ENCODE assay signal across 8 cellular contexts in the genomic region with DNA sequence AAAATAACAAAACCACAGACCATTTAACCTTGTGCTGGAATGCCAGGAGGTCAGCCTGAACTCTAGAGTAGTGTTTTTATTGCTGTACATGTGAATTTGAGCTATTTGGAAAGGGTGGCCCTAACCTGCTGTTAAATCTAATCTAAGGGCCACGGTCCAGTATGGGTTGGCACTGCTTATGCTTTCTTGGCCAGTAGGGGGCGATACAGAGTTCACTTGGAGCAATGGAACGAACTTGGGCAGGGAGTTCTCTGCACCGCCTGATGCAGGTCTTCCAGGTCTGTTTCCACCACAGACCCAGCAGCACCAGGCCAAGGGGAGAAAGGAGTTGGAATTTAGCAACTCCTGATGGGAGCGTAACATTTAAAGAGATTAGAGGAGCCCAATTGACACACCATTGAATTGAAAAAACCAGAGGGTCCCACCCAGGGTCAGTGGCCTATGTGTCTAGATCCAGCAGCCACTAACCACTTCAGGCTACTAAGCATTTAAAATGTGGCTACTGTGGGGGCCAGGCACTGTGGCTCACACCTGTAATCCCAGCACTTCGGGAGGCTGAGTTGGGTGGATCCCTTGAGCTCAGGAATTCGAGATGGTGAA.
A peak's percentile ranks its signal among the peaks of the same experiment; 100 is the strongest.
DNase-seq lines count a peak whose midpoint lies in the region; ATAC-seq and TF ChIP-seq lines count a peak whose summit lies in the region.

No MANE protein-coding gene starts in this region.

- peak; percentile 25 for ATAC-seq in WTC11
- ATAC-seq in natural killer cell treated with Interleukin-12 subunit alpha and Interleukin-12 subunit beta and Interleukin-15 and Interleukin-18, amount 100 ng/mL, for 72 hours: peak; percentile 55 to 72
- no peak for ATAC-seq in GM21737 (IDR thresholded peaks at IDR 0.05; ENCODE audit: unreplicated experiment)
- ATAC-seq in HG03135 (IDR thresholded peaks at IDR 0.05; ENCODE audit: unreplicated experiment): no peak

- H3K4me1 ChIP-seq in transverse colon: peaks cover 0 to 11% (median 7%) of the 10 kb centered on the region in 4 donors

- CTCF ChIA-PET in WTC11 (lab: Charles Lee): interaction anchor here (0.5 to 2.5 kb wide), 76 partner anchors 9 to 520 kb away, joined by 3 to 54 read pairs (median 5); a partner anchor contains a TSS

- peaks cover 4% of the 10 kb centered on the region; the same call in 1 of the 2 replicates for H3K9me3 Mint-ChIP-seq in WTC11
- no peaks in the 10 kb centered on the region for H3K9me3 Mint-ChIP-seq in natural killer cell treated with Interleukin-12 subunit alpha and Interleukin-12 subunit beta and Interleukin-15 and Interleukin-18, amount 100 ng/mL, for 72 hours

- TF ChIP-seq EP300 in transverse colon (IDR thresholded peaks at IDR 0.05; ENCODE audit: low read depth): no peak

- TF ChIP-seq CTCF in HL-60 (IDR thresholded peaks at IDR 0.05; ENCODE audit: insufficient read depth, low read length) (peak; percentile 71), WTC11 (IDR thresholded peaks at IDR 0.05) (peak; percentile 93), cardiac fibroblast (IDR thresholded peaks at IDR 0.05; ENCODE audit: low read depth, low read length) (peak; percentile 78), transverse colon (IDR thresholded peaks at IDR 0.05) (peak; percentile 54 to 76 (median 70))

- H3K27me3 Mint-ChIP-seq in WTC11 (ENCODE audit: low read depth): no peaks in the 10 kb centered on the region
- no peaks in the 10 kb centered on the region for H3K27me3 Mint-ChIP-seq in natural killer cell treated with Interleukin-12 subunit alpha and Interleukin-12 subunit beta and Interleukin-15 and Interleukin-18, amount 100 ng/mL, for 72 hours

- H3K9me3 ChIP-seq in transverse colon: no peaks in the 10 kb centered on the region

- in situ Hi-C loops in transverse colon (cut with MboI; ENCODE audit: low pct_ligation_motif_present in 1 of 4, low pct_unique_long_range_greater_than_20kb in 1 of 4, low sequenced_read_pairs in 3 of 4): loop anchor here in 3 of 4 donors (10.0 to 25.0 kb wide), 3 partner anchors 380 to 505 kb away; no protein-coding TSS in a partner anchor

- H3K36me3 ChIP-seq in transverse colon: no peaks in the 10 kb centered on the region

- DNase-seq in GDM1 (lab: John Stamatoyannopoulos, UW) (peak; percentile 36), HL-60 (ENCODE audit: low read depth in 1 of 2, low spot score in 1 of 2) (peak in 1 of 2 experiments; percentile 72), WTC11 (ENCODE audit: low spot score) (peak; percentile 88), cardiac fibroblast (ENCODE audit: low read depth in 2 of 2) (peak in 1 of 2 donors; percentile 47), transverse colon (peak; percentile 51)
- DNase-seq in natural killer cell treated with Interleukin-12 subunit alpha and Interleukin-12 subunit beta and Interleukin-15 and Interleukin-18, amount 100 ng/mL, for 72 hours (ENCODE audit: low spot score): peak; percentile 73

- 80 to 100% methylated on average over 1 to 7 of the region's 7 CpGs for WGBS in transverse colon (ENCODE audit: low coverage in 1 of 2), 2 donors

- POLR2A ChIA-PET in WTC11 (lab: Charles Lee): interaction anchor here (0.5 to 1.4 kb wide), 3 partner anchors 32 to 61 kb away, joined by 3 to 8 read pairs (median 7); no protein-coding TSS in a partner anchor

- intact Hi-C loops in transverse colon (cut with DNase I; ENCODE audit: low total_unique reads): loop anchor here (10.0 kb wide), 2 partner anchors 98 to 218 kb away; a partner anchor contains a TSS

- no peak overlapping the region for H3K27ac ChIP-seq in HL-60 (replicated peaks)
- H3K27ac ChIP-seq in transverse colon: no peak overlapping the region

- TF ChIP-seq POLR2A in transverse colon (IDR thresholded peaks at IDR 0.05): no peak

- H3K4me3 Mint-ChIP-seq in WTC11: no peak overlapping the region
- no peak overlapping the region for H3K4me3 Mint-ChIP-seq in natural killer cell treated with Interleukin-12 subunit alpha and Interleukin-12 subunit beta and Interleukin-15 and Interleukin-18, amount 100 ng/mL, for 72 hours

- H3K27ac Mint-ChIP-seq in WTC11: peak overlapping the region; percentile 88
- peak overlapping the region in 1 of 2 donors; percentile 14 for H3K27ac Mint-ChIP-seq in natural killer cell treated with Interleukin-12 subunit alpha and Interleukin-12 subunit beta and Interleukin-15 and Interleukin-18, amount 100 ng/mL, for 72 hours

- H3K36me3 Mint-ChIP-seq in WTC11: peaks cover 28% of the 10 kb centered on the region
- no peaks in the 10 kb centered on the region for H3K36me3 Mint-ChIP-seq in natural killer cell treated with Interleukin-12 subunit alpha and Interleukin-12 subunit beta and Interleukin-15 and Interleukin-18, amount 100 ng/mL, for 72 hours

- H3K4me3 ChIP-seq in HL-60 (replicated peaks; ENCODE audit: insufficient read depth, low read length) (no peak overlapping the region), cardiac fibroblast (replicated peaks in 1 of 2; ENCODE audit: low read depth in 2 of 2, low read length in 2 of 2) (no peak overlapping the region), transverse colon (no peak overlapping the region)

- no peaks in the 10 kb centered on the region for H3K27me3 ChIP-seq in HL-60 (ENCODE audit: insufficient read depth, poor library complexity, severe bottlenecking)
- no peaks in the 10 kb centered on the region for H3K27me3 ChIP-seq in transverse colon

- peaks cover 54% of the 10 kb centered on the region for H3K4me1 Mint-ChIP-seq in WTC11
- peaks cover 8 to 9% of the 10 kb centered on the region in 2 donors for H3K4me1 Mint-ChIP-seq in natural killer cell treated with Interleukin-12 subunit alpha and Interleukin-12 subunit beta and Interleukin-15 and Interleukin-18, amount 100 ng/mL, for 72 hours (ENCODE audit: low read depth in 2 of 2)

TF ChIP-seq in WTC11, 78 proteins besides CTCF, POLR2A, EP300 and RAD21 (continues in another document):
- TF ChIP-seq, protein P1, sequence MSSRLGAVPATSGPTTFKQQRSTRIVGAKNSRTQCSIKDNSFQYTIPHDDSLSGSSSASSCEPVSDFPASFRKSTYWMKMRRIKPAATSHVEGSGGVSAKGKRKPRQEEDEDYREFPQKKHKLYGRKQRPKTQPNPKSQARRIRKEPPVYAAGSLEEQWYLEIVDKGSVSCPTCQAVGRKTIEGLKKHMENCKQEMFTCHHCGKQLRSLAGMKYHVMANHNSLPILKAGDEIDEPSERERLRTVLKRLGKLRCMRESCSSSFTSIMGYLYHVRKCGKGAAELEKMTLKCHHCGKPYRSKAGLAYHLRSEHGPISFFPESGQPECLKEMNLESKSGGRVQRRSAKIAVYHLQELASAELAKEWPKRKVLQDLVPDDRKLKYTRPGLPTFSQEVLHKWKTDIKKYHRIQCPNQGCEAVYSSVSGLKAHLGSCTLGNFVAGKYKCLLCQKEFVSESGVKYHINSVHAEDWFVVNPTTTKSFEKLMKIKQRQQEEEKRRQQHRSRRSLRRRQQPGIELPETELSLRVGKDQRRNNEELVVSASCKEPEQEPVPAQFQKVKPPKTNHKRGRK (CRISPR knock-in tag; IDR thresholded peaks at IDR 0.05; ENCODE audit: borderline replicate concordance): no peak
- TF ChIP-seq PRRX2 (CRISPR knock-in tag; IDR thresholded peaks at IDR 0.05): no peak
- TF ChIP-seq, protein P2, sequence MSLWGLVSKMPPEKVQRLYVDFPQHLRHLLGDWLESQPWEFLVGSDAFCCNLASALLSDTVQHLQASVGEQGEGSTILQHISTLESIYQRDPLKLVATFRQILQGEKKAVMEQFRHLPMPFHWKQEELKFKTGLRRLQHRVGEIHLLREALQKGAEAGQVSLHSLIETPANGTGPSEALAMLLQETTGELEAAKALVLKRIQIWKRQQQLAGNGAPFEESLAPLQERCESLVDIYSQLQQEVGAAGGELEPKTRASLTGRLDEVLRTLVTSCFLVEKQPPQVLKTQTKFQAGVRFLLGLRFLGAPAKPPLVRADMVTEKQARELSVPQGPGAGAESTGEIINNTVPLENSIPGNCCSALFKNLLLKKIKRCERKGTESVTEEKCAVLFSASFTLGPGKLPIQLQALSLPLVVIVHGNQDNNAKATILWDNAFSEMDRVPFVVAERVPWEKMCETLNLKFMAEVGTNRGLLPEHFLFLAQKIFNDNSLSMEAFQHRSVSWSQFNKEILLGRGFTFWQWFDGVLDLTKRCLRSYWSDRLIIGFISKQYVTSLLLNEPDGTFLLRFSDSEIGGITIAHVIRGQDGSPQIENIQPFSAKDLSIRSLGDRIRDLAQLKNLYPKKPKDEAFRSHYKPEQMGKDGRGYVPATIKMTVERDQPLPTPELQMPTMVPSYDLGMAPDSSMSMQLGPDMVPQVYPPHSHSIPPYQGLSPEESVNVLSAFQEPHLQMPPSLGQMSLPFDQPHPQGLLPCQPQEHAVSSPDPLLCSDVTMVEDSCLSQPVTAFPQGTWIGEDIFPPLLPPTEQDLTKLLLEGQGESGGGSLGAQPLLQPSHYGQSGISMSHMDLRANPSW (CRISPR knock-in tag; conservative IDR thresholded peaks at IDR 0.05; ENCODE audit: low read depth): no peak
- no peak for TF ChIP-seq FOXK1 (CRISPR knock-in tag; IDR thresholded peaks at IDR 0.05)
- no peak for TF ChIP-seq NFYB (CRISPR knock-in tag; conservative IDR thresholded peaks at IDR 0.05; ENCODE audit: low read depth)
- TF ChIP-seq ZNF232 (CRISPR knock-in tag; IDR thresholded peaks at IDR 0.05): no peak
- TF ChIP-seq, protein P3, sequence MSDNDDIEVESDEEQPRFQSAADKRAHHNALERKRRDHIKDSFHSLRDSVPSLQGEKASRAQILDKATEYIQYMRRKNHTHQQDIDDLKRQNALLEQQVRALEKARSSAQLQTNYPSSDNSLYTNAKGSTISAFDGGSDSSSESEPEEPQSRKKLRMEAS (CRISPR knock-in tag; IDR thresholded peaks at IDR 0.05): no peak
- TF ChIP-seq ZNF396 (CRISPR knock-in tag; IDR thresholded peaks at IDR 0.05; ENCODE audit: borderline replicate concordance): no peak
- TF ChIP-seq, protein P4, sequence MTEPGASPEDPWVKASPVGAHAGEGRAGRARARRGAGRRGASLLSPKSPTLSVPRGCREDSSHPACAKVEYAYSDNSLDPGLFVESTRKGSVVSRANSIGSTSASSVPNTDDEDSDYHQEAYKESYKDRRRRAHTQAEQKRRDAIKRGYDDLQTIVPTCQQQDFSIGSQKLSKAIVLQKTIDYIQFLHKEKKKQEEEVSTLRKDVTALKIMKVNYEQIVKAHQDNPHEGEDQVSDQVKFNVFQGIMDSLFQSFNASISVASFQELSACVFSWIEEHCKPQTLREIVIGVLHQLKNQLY (CRISPR knock-in tag; IDR thresholded peaks at IDR 0.05): no peak
- TF ChIP-seq, protein P5, sequence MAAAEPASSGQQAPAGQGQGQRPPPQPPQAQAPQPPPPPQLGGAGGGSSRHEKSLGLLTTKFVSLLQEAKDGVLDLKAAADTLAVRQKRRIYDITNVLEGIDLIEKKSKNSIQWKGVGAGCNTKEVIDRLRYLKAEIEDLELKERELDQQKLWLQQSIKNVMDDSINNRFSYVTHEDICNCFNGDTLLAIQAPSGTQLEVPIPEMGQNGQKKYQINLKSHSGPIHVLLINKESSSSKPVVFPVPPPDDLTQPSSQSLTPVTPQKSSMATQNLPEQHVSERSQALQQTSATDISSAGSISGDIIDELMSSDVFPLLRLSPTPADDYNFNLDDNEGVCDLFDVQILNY (CRISPR knock-in tag; IDR thresholded peaks at IDR 0.05): no peak
- TF ChIP-seq TEAD1 (CRISPR knock-in tag; IDR thresholded peaks at IDR 0.05): no peak
- no peak for TF ChIP-seq TCF7 (CRISPR knock-in tag; IDR thresholded peaks at IDR 0.05; ENCODE audit: low read depth)

Comparison
In these comparisons a context has a peak if more than half of its experiments do, and no peak if none do; other contexts are left out.
1. ATAC-seq: peak in WTC11 (single experiment) and natural killer cell treated with Interleukin-12 subunit alpha and Interleukin-12 subunit beta and Interleukin-15 and Interleukin-18, amount 100 ng/mL, for 72 hours (2 of 2); none in GM21737 (single experiment) and HG03135 (single experiment).
2. Peak in every context shown above with its lines, with median percentiles within 50 percentile points of each other: CTCF ChIP-seq.